Comparison of ENCODE assay signal across 25 cellular contexts in genomic region chr11:117662870-117663269, GRCh38.
"Had no signal": no experiment of that assay in that cellular context is flagged by ENCODE, and none has a peak within 500 bp of the region (broad histone marks: within the 10 kb centered on the region; RNA-seq: fewer than 3 reads in every experiment).

No MANE protein-coding gene starts in this region.

- H3K36me3 ChIP-seq: ascending aorta, breast epithelium, SJCRH30 had no signal

- H3K27ac Mint-ChIP-seq: activated CD4-positive, alpha-beta memory T cell treated with anti-CD3 and anti-CD28 coated beads for 36 hours; activated CD4-positive, alpha-beta T cell treated with anti-CD3 and anti-CD28 coated beads for 36 hours; activated naive CD4-positive, alpha-beta T cell treated with anti-CD3 and anti-CD28 coated beads, Interleukin-2, amount 10 ng/mL, durations not matched to agents 7 days and 5 days; activated naive CD8-positive, alpha-beta T cell; activated naive CD8-positive, alpha-beta T cell treated with anti-CD3 and anti-CD28 coated beads, Interleukin-2, amount 50 U/mL, for 24 hours; T-helper 1 cell treated with Interleukin-12 subunit alpha and Interleukin-12 subunit beta and Interleukin-4 antibody, amounts not matched to agents 30 μg/mL and 1 μg/mL, for 36 hours; WTC11 had no signal

- DNase-seq: activated CD4-positive, alpha-beta memory T cell treated with anti-CD3 and anti-CD28 coated beads for 36 hours; activated CD4-positive, alpha-beta T cell treated with anti-CD3 and anti-CD28 coated beads for 36 hours; activated CD4-positive, alpha-beta T cell treated with anti-CD3 and anti-CD28 coated beads, Interleukin-2, amount 50 U/mL, for 1 hour; activated CD8-positive, alpha-beta memory T cell treated with anti-CD3 and anti-CD28 coated beads, Interleukin-2, amount 50 U/mL, for 48 hours; activated effector memory CD4-positive, alpha-beta T cell treated with Interleukin-2 at 50 U/mL for 16 hours; activated naive CD4-positive, alpha-beta T cell treated with anti-CD3 and anti-CD28 coated beads, Interleukin-2, amount 10 ng/mL, durations not matched to agents 7 days and 5 days; activated naive CD8-positive, alpha-beta T cell treated with anti-CD3 and anti-CD28 coated beads, Interleukin-2, amount 50 U/mL, for 24 hours; activated T-cell treated with anti-CD3 and anti-CD28 coated beads, Interleukin-2, amount 50 U/mL, for 48 hours; Karpas-422; KBM-7; NCI-H1105; NCI-H1417 treated with DMSO at 0.1 percent for 48 hours; NCI-H1930; NCI-H2081 treated with DMSO at 0.1 percent for 48 hours; NCI-H226; NCI-H524; NCI-H69; SHP77; SJCRH30 had no signal

- H3K4me3 ChIP-seq: ascending aorta, breast epithelium, SJCRH30, SK-N-MC had no signal

- H3K4me1 Mint-ChIP-seq: activated CD4-positive, alpha-beta T cell treated with anti-CD3 and anti-CD28 coated beads for 36 hours; activated naive CD4-positive, alpha-beta T cell treated with anti-CD3 and anti-CD28 coated beads, Interleukin-2, amount 10 ng/mL, durations not matched to agents 7 days and 5 days had no signal

- H3K27me3 ChIP-seq: ascending aorta, breast epithelium, SJCRH30 had no signal

- H3K9me3 ChIP-seq: ascending aorta, breast epithelium, SJCRH30 had no signal

- H3K27me3 Mint-ChIP-seq: activated naive CD8-positive, alpha-beta T cell; activated naive CD8-positive, alpha-beta T cell treated with anti-CD3 and anti-CD28 coated beads, Interleukin-2, amount 50 U/mL, for 24 hours had no signal

- H3K4me3 Mint-ChIP-seq: activated CD4-positive, alpha-beta memory T cell treated with anti-CD3 and anti-CD28 coated beads for 36 hours; activated CD4-positive, alpha-beta T cell treated with anti-CD3 and anti-CD28 coated beads for 36 hours; activated naive CD4-positive, alpha-beta T cell treated with anti-CD3 and anti-CD28 coated beads, Interleukin-2, amount 10 ng/mL, durations not matched to agents 7 days and 5 days; activated naive CD8-positive, alpha-beta T cell; activated naive CD8-positive, alpha-beta T cell treated with anti-CD3 and anti-CD28 coated beads, Interleukin-2, amount 50 U/mL, for 24 hours; T-helper 1 cell treated with Interleukin-12 subunit alpha and Interleukin-12 subunit beta and Interleukin-4 antibody, amounts not matched to agents 30 μg/mL and 1 μg/mL, for 36 hours; WTC11 had no signal

- H3K4me1 ChIP-seq: ascending aorta, breast epithelium, SJCRH30 had no signal

- H3K36me3 Mint-ChIP-seq: activated CD4-positive, alpha-beta memory T cell treated with anti-CD3 and anti-CD28 coated beads for 36 hours; activated naive CD4-positive, alpha-beta T cell treated with anti-CD3 and anti-CD28 coated beads, Interleukin-2, amount 10 ng/mL, durations not matched to agents 7 days and 5 days; activated naive CD8-positive, alpha-beta T cell; WTC11 had no signal

- H3K9me3 Mint-ChIP-seq: activated CD4-positive, alpha-beta memory T cell treated with anti-CD3 and anti-CD28 coated beads for 36 hours; activated naive CD4-positive, alpha-beta T cell treated with anti-CD3 and anti-CD28 coated beads, Interleukin-2, amount 10 ng/mL, durations not matched to agents 7 days and 5 days; activated naive CD8-positive, alpha-beta T cell treated with anti-CD3 and anti-CD28 coated beads, Interleukin-2, amount 50 U/mL, for 24 hours; T-helper 1 cell treated with Interleukin-12 subunit alpha and Interleukin-12 subunit beta and Interleukin-4 antibody, amounts not matched to agents 30 μg/mL and 1 μg/mL, for 36 hours; WTC11 had no signal

- H3K27ac ChIP-seq: ascending aorta, breast epithelium, SJCRH30, SK-N-MC had no signal
